ENCODE assay signal across 1 cellular context in genomic region chrX:21666679-21667078, GRCh38.
TF ChIP-seq lines count a peak whose summit lies in the region.

No MANE protein-coding gene starts in this region.

TF ChIP-seq in WTC11, 78 proteins besides CTCF, POLR2A, EP300 and RAD21 (continued from another document):
- no peak for TF ChIP-seq E2F5 (CRISPR knock-in tag; IDR thresholded peaks at IDR 0.05)
- TF ChIP-seq ZNF425 (CRISPR knock-in tag; conservative IDR thresholded peaks at IDR 0.05) = no peak
- no peak for TF ChIP-seq ZNF232 (CRISPR knock-in tag; IDR thresholded peaks at IDR 0.05)
- no peak for TF ChIP-seq ZNF121 (CRISPR knock-in tag; IDR thresholded peaks at IDR 0.05)
- no peak for TF ChIP-seq TEAD1 (CRISPR knock-in tag; IDR thresholded peaks at IDR 0.05)
- no peak for TF ChIP-seq FOXP1 (CRISPR knock-in tag; IDR thresholded peaks at IDR 0.05; ENCODE audit: borderline replicate concordance)
- no peak for TF ChIP-seq KAT7 (CRISPR knock-in tag; IDR thresholded peaks at IDR 0.05; ENCODE audit: borderline replicate concordance)
- no peak for TF ChIP-seq ZBTB21 (CRISPR knock-in tag; IDR thresholded peaks at IDR 0.05; ENCODE audit: borderline replicate concordance)
- no peak for TF ChIP-seq TCF7 (CRISPR knock-in tag; IDR thresholded peaks at IDR 0.05; ENCODE audit: low read depth)
TF ChIP-seq in WTC11: peak in this region for 0.
